In genomic region chr11:115476463-115477286, GRCh38 we compare ENCODE assay signal across 32 cellular contexts. TPM values are rescaled to one million over a fixed set of nuclear protein-coding genes. Genes with fewer than 3 reads are reported as not detected.
DNase-seq lines count a peak whose midpoint lies in the region; ATAC-seq, FAIRE-seq and TF ChIP-seq lines count a peak whose summit lies in the region.
"Had no signal": no experiment of that assay in that cellular context is flagged by ENCODE, and none has a peak within 500 bp of the region (broad histone marks: within the 10 kb centered on the region; RNA-seq: fewer than 3 reads in every experiment).

No MANE protein-coding gene starts in this region.

- H3K4ac ChIP-seq in mesendoderm (ENCODE audit: low read depth, low read length), result no peak overlapping the region

- no peaks in the 10 kb centered on the region for H3K27me3 ChIP-seq in mesendoderm (ENCODE audit: insufficient read depth, low read length, poor library complexity)
- H3K27me3 ChIP-seq in gastrocnemius medialis, result no peaks in the 10 kb centered on the region
- H3K27me3 ChIP-seq: dorsolateral prefrontal cortex, gastroesophageal sphincter, SJCRH30, uterus had no signal

- no peaks in the 10 kb centered on the region for H3K79me1 ChIP-seq in mesendoderm (ENCODE audit: low read length)

- no peak overlapping the region for H4K8ac ChIP-seq in mesendoderm (ENCODE audit: low read depth, low read length)

- H3K4me2 ChIP-seq in mesendoderm (ENCODE audit: low read length), result no peak overlapping the region

- no peaks in the 10 kb centered on the region for H3K79me2 ChIP-seq in mesendoderm (ENCODE audit: control insufficient read depth, insufficient read depth, low read length)

- H3K9ac ChIP-seq in mesendoderm (ENCODE audit: low read length) (no peak overlapping the region), kidney (ENCODE audit: low read length in 2 of 2) (no peak overlapping the region)

- TF ChIP-seq POLR2A in gastrocnemius medialis (IDR thresholded peaks at IDR 0.05), result no peak

- no peak overlapping the region for H3K23ac ChIP-seq in mesendoderm (ENCODE audit: low read length)

- H4K5ac ChIP-seq in mesendoderm (ENCODE audit: low read length), result no peak overlapping the region

- no peak overlapping the region for H2BK120ac ChIP-seq in mesendoderm (ENCODE audit: low read depth, low read length)

- no peak for TF ChIP-seq CTCF in kidney (IDR thresholded peaks at IDR 0.05; ENCODE audit: borderline replicate concordance, extremely low read depth, insufficient read depth)
- TF ChIP-seq CTCF in gastrocnemius medialis (IDR thresholded peaks at IDR 0.05 in 4 of 5, conservative IDR thresholded peaks at IDR 0.05 in 1 of 5), result no peak

- in situ Hi-C loops in gastrocnemius medialis (cut with MboI; ENCODE audit: low sequenced_read_pairs in 4 of 4), result no loop called here

- H2BK15ac ChIP-seq in mesendoderm (replicated peaks; ENCODE audit: low read depth), result no peak overlapping the region

- no CpG with 5 or more reads among the region's 7 CpGs for WGBS in mesendoderm (ENCODE audit: extremely low coverage, insufficient coverage, low lambda C conversion rate)

- H2AK5ac ChIP-seq in mesendoderm (ENCODE audit: low read length), result no peak overlapping the region

- H3K27ac ChIP-seq in mesendoderm (ENCODE audit: low read depth, low read length), result no peak overlapping the region
- no peak overlapping the region for H3K27ac ChIP-seq in kidney (ENCODE audit: low read depth in 2 of 2, low read length in 2 of 2)
- H3K27ac ChIP-seq in gastrocnemius medialis, result no peak overlapping the region
- H3K27ac ChIP-seq: gastroesophageal sphincter, left ventricle myocardium inferior, SJCRH30, thoracic aorta, uterus had no signal

- H3K36me3 ChIP-seq in mesendoderm (ENCODE audit: control insufficient read depth, insufficient read depth, low read length) (no peaks in the 10 kb centered on the region), kidney (ENCODE audit: control insufficient read depth in 1 of 2, insufficient read depth in 2 of 2, low read length in 2 of 2) (no peaks in the 10 kb centered on the region), gastrocnemius medialis (no peaks in the 10 kb centered on the region)
- H3K36me3 ChIP-seq: gastroesophageal sphincter, left ventricle myocardium inferior, SJCRH30, thoracic aorta, uterus had no signal

- DNase-seq in NCI-H1092 treated with DMSO at 0.1 percent for 48 hours (lab: John Stamatoyannopoulos, UW) (peak; percentile 51), NCI-H1092 (lab: John Stamatoyannopoulos, UW) (no peak), NCI-H146 treated with DMSO at 0.1 percent for 48 hours (lab: John Stamatoyannopoulos, UW; ENCODE audit: unreplicated experiment) (peak; percentile 86), NCI-H69 (lab: John Stamatoyannopoulos, UW) (peak; percentile 91), mesendoderm (peak; percentile 87), kidney (no peak), NCI-H1694 (lab: John Stamatoyannopoulos, UW) (no peak), gastrocnemius medialis (no peak)
- DNase-seq: 8988T; activated B cell treated with CpG ODN at 0.5 μM for 24 hours; activated CD8-positive, alpha-beta memory T cell treated with anti-CD3 and anti-CD28 coated beads, Interleukin-2, amount 10 ng/mL, durations not matched to agents 7 days and 5 days; activated naive CD4-positive, alpha-beta T cell; activated T-cell treated with anti-CD3 and anti-CD28 coated beads, Interleukin-2, amount 50 U/mL, for 72 hours; CD4-positive, alpha-beta memory T cell; cerebellar nuclear complex; dorsolateral prefrontal cortex; H9; KBM-7; left ventricle myocardium inferior; naive B cell; NCI-H1694 treated with DMSO at 0.1 percent for 48 hours; nucleus accumbens; SJCRH30; stimulated activated CD4-positive, alpha-beta T cell treated with anti-CD3 and anti-CD28 coated beads, Interleukin-15, amount 100 ng/mL, for 24 hours; stimulated activated naive CD4-positive, alpha-beta T cell; uterus had no signal

- H3K4me3 ChIP-seq in mesendoderm (ENCODE audit: low read length) (no peak overlapping the region), kidney (ENCODE audit: low read length in 2 of 2) (no peak overlapping the region), gastrocnemius medialis (no peak overlapping the region)
- H3K4me3 ChIP-seq: gastroesophageal sphincter, left ventricle myocardium inferior, SJCRH30, thoracic aorta, uterus had no signal

- H2BK5ac ChIP-seq in mesendoderm (ENCODE audit: low read length), result no peak overlapping the region

- no peak for ATAC-seq in gastrocnemius medialis
- ATAC-seq: activated CD8-positive, alpha-beta memory T cell treated with anti-CD3 and anti-CD28 coated beads, Interleukin-2, amount 10 ng/mL, durations not matched to agents 7 days and 5 days; activated T-cell treated with anti-CD3 and anti-CD28 coated beads, Interleukin-2, amount 50 U/mL, for 72 hours; gastroesophageal sphincter had no signal

- peaks cover 10% of the 10 kb centered on the region for H3K4me1 ChIP-seq in mesendoderm (ENCODE audit: control insufficient read depth, low read depth, low read length)
- H3K4me1 ChIP-seq in kidney (ENCODE audit: control insufficient read depth in 1 of 2, insufficient read depth in 1 of 2, low read depth in 1 of 2, low read length in 2 of 2), result no peaks in the 10 kb centered on the region
- no peaks in the 10 kb centered on the region for H3K4me1 ChIP-seq in gastrocnemius medialis
- H3K4me1 ChIP-seq: gastroesophageal sphincter, left ventricle myocardium inferior, SJCRH30, uterus had no signal

- H3K9me3 ChIP-seq in kidney (ENCODE audit: control insufficient read depth in 1 of 2, low read length in 2 of 2), result no peaks in the 10 kb centered on the region
- no peaks in the 10 kb centered on the region for H3K9me3 ChIP-seq in gastrocnemius medialis
- H3K9me3 ChIP-seq: gastroesophageal sphincter, left ventricle myocardium inferior, SJCRH30, thoracic aorta, uterus had no signal

- intact Hi-C loops in kidney (cut with DNase I), result no loop called here
- intact Hi-C loops in gastrocnemius medialis (cut with DNase I; ENCODE audit: low total_unique reads), result no loop called here

- no peak overlapping the region for H3K18ac ChIP-seq in mesendoderm (ENCODE audit: low read length)

- H3K56ac ChIP-seq in mesendoderm (ENCODE audit: low read length), result no peak overlapping the region

- FAIRE-seq in kidney (lab: Jason Lieb, UNC), result no peak
- FAIRE-seq: HTR-8/SVneo, islet of Langerhans, RCC 7860 had no signal

RNA-seq across cellular contexts. Expression of gene CADM1, which starts 27.5 kb away (rescaled TPM):
- 11.2 TPM for polyA plus RNA-seq in mesendoderm (2013, experiment 1 of 2)
- polyA plus RNA-seq in mesendoderm (2013, experiment 2 of 2), result 12.3 TPM
- total RNA-seq in kidney (33.5 TPM), gastrocnemius medialis (1 to 10 TPM; 1.2 to 2.5 (median 2.2) TPM)
- polyA plus RNA-seq in kidney (ENCODE audit: insufficient read depth, low read depth, low replicate concordance), result 24.0 TPM
- total RNA-seq: MCF 10A had no signal

Comparison
In these comparisons a context has a peak if more than half of its experiments do, and no peak if none do; other contexts are left out.
1. DNase-seq: peak in NCI-H1092 treated with DMSO at 0.1 percent for 48 hours (single experiment), NCI-H146 treated with DMSO at 0.1 percent for 48 hours (single experiment), NCI-H69 (single experiment) and mesendoderm (single experiment); none in NCI-H1092 (single experiment), kidney (single experiment), NCI-H1694 (single experiment) and gastrocnemius medialis (0 of 2).